Comparison of ENCODE assay signal across 8 cellular contexts in the genomic region with DNA sequence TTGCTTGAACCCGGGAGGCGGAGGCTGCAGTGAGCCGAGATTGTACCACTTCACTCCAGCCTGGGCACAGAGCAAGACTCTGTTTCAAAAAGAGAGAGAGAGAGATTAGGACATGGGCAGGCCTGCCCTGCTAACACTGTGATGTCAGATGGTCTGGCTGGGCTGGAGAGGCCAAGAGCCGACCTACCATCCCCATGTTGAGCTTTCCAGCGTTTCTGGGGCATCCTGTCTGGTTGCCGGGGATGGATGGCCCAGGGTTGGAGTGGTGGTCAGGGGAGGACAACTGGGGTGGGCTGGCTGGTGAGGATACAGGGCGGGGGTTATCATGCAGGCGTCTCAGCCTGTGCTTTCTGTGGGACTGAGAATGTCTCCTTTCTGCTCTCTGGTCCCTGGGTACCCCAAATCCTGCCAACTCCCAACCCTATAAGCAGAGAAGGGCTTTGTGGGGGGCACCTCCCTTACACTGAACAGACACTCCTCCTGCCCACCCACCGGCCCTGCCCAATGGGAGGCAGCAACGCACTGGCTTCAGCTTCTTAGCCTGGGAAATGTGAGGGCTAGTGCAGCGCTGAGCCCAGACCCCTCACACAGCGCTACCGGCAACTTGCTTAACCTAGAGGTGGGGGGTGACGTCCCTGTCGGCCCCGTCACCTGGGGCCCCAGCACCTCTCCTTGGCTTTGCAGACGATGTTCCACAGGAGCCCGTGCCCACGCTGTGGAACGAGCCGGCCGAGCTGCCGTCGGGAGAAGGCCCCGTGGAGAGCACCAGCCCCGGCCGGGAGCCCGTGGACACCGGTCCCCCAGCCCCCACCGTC. TPM values are rescaled to one million over a fixed set of nuclear protein-coding genes. Genes with fewer than 3 reads are reported as not detected.
A peak's percentile ranks its signal among the peaks of the same experiment; 100 is the strongest.
DNase-seq lines count a peak whose midpoint lies in the region; ATAC-seq and TF ChIP-seq lines count a peak whose summit lies in the region.

No MANE protein-coding gene starts in this region.

- H3K4me3 ChIP-seq in epithelial cell of esophagus (ENCODE audit: low read length), result peak overlapping the region; percentile 32

- ATAC-seq in GM21717 (IDR thresholded peaks at IDR 0.05; ENCODE audit: unreplicated experiment), result no peak

- peaks cover 43% of the 10 kb centered on the region for H3K27me3 Mint-ChIP-seq in neural crest cell (ENCODE audit: low read depth)

- peaks cover 24% of the 10 kb centered on the region for H3K4me1 Mint-ChIP-seq in neural crest cell

- peak overlapping the region; percentile 66 for H3K4me3 Mint-ChIP-seq in neural crest cell

- peak; percentile 6 for TF ChIP-seq CTCF in epithelial cell of esophagus (IDR thresholded peaks at IDR 0.05; ENCODE audit: insufficient read depth, low read depth, low read length, missing control alignments)
- TF ChIP-seq CTCF in neural crest cell (conservative IDR thresholded peaks at IDR 0.05), result no peak

- H3K9me3 Mint-ChIP-seq in neural crest cell, result no peaks in the 10 kb centered on the region

- DNase-seq in D341Med (ENCODE audit: low spot score), result peak; percentile 65
- peak; percentile 12 for DNase-seq in NCI-H1092 (lab: John Stamatoyannopoulos, UW)
- DNase-seq in epithelial cell of esophagus (ENCODE audit: low read depth), result no peak
- DNase-seq in neural crest cell (ENCODE audit: low read depth, low spot score), result no peak
- DNase-seq in DMS153 (lab: John Stamatoyannopoulos, UW), result no peak
- DNase-seq in COLO829 (ENCODE audit: low spot score), result no peak
- DNase-seq in HuH-7 (ENCODE audit: low spot score), result no peak

- no peaks in the 10 kb centered on the region for H3K36me3 Mint-ChIP-seq in neural crest cell (ENCODE audit: low read depth)

- no peak overlapping the region for H3K27ac Mint-ChIP-seq in neural crest cell (ENCODE audit: unreplicated experiment)

RNA-seq across cellular contexts. Expression of a gene that starts 5.4 kb away (rescaled TPM):
- total RNA-seq in neural crest cell, result 2.8 and 3.0 TPM in 2 replicates

Comparison
In these comparisons a context has a peak if more than half of its experiments do, and no peak if none do; other contexts are left out.
1. DNase-seq: peak in D341Med (single experiment) and NCI-H1092 (single experiment); none in epithelial cell of esophagus (single experiment), neural crest cell (single experiment), DMS153 (single experiment), COLO829 (single experiment) and HuH-7 (single experiment).